In the genomic region with DNA sequence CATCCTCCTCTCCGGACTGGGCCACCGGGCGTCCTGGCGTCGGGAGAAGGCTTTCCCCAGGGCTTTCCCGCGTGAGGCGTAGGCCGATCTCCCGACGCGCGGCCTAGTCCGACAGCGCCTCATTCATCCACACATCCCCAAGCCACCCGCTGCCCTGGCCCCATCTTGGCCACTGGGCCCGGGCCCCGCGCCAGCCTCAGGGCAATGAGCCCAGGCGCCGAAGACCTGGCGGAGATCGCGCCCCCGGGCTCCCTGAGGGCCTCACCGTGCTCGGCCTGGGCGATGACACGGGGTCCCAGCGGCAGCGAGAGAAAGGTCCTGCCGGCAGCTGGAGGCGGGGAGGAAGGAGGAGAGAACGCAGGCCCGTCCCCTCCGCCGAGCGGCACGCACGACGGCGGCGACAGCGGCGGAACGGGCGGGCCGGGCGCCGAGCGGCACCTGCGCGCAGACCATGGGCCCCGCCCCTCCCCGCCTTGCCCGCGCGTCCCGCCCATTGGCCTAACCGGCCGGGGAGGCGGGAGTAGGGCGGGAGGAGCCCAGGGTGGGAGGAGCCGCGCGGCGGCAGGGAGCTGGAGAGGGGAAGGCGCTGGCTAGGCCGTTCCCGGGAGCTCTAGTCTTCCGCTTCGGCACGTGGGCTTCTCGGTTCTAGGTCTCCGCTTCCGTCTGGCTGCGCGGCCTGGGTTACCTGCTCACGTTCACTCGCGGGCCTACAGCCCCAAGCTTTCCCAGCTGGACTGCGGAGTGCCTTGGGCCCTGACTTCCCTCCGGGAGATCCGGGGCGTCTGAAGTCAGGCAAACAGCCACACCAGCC, we compare ENCODE assay signal across 1 cellular context.
TF ChIP-seq lines count a peak whose summit lies in the region.

OLA1 (minus strand) TSS at position 346 of the 811 bp plus-strand sequence. CDS start 1,717 bp downstream, outside the sequence.

TF ChIP-seq in HepG2, 621 proteins besides CTCF, POLR2A, EP300 and RAD21 (continued from another document and continues in another):
- TF ChIP-seq, protein P1, sequence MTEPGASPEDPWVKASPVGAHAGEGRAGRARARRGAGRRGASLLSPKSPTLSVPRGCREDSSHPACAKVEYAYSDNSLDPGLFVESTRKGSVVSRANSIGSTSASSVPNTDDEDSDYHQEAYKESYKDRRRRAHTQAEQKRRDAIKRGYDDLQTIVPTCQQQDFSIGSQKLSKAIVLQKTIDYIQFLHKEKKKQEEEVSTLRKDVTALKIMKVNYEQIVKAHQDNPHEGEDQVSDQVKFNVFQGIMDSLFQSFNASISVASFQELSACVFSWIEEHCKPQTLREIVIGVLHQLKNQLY (CRISPR knock-in tag; IDR thresholded peaks at IDR 0.05): peak; percentile 34; the same call in 1 of the 2 replicates
- TF ChIP-seq, protein P2, sequence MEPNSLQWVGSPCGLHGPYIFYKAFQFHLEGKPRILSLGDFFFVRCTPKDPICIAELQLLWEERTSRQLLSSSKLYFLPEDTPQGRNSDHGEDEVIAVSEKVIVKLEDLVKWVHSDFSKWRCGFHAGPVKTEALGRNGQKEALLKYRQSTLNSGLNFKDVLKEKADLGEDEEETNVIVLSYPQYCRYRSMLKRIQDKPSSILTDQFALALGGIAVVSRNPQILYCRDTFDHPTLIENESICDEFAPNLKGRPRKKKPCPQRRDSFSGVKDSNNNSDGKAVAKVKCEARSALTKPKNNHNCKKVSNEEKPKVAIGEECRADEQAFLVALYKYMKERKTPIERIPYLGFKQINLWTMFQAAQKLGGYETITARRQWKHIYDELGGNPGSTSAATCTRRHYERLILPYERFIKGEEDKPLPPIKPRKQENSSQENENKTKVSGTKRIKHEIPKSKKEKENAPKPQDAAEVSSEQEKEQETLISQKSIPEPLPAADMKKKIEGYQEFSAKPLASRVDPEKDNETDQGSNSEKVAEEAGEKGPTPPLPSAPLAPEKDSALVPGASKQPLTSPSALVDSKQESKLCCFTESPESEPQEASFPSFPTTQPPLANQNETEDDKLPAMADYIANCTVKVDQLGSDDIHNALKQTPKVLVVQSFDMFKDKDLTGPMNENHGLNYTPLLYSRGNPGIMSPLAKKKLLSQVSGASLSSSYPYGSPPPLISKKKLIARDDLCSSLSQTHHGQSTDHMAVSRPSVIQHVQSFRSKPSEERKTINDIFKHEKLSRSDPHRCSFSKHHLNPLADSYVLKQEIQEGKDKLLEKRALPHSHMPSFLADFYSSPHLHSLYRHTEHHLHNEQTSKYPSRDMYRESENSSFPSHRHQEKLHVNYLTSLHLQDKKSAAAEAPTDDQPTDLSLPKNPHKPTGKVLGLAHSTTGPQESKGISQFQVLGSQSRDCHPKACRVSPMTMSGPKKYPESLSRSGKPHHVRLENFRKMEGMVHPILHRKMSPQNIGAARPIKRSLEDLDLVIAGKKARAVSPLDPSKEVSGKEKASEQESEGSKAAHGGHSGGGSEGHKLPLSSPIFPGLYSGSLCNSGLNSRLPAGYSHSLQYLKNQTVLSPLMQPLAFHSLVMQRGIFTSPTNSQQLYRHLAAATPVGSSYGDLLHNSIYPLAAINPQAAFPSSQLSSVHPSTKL (CRISPR knock-in tag; IDR thresholded peaks at IDR 0.05): peak; percentile 70
- TF ChIP-seq YEATS4 (CRISPR knock-in tag; IDR thresholded peaks at IDR 0.05; ENCODE audit: borderline replicate concordance): peak; percentile 99
- 0 out of 2 replicates have a peak, but pooled peaks have one; percentile 82 for TF ChIP-seq ZNF569 (CRISPR knock-in tag; IDR thresholded peaks at IDR 0.05; ENCODE audit: borderline replicate concordance)
- TF ChIP-seq ZNF136 (CRISPR knock-in tag; IDR thresholded peaks at IDR 0.05; ENCODE audit: low read depth): no peak; the same call in 1 of the 2 replicates
- peak; percentile 93 for TF ChIP-seq SNAI1 (CRISPR knock-in tag; IDR thresholded peaks at IDR 0.05; ENCODE audit: borderline replicate concordance)
- TF ChIP-seq DMAP1 (CRISPR knock-in tag; IDR thresholded peaks at IDR 0.05): peak; percentile 92
- TF ChIP-seq ZNF331 (CRISPR knock-in tag; IDR thresholded peaks at IDR 0.05): peak; percentile 67
- peak; percentile 96 for TF ChIP-seq ZNF788 (CRISPR knock-in tag; IDR thresholded peaks at IDR 0.05; ENCODE audit: borderline replicate concordance)
- TF ChIP-seq MATR3 (CRISPR knock-in tag; IDR thresholded peaks at IDR 0.05): no peak
- peak; percentile 91 for TF ChIP-seq ZNF792 (CRISPR knock-in tag; IDR thresholded peaks at IDR 0.05)
- TF ChIP-seq, protein P3, sequence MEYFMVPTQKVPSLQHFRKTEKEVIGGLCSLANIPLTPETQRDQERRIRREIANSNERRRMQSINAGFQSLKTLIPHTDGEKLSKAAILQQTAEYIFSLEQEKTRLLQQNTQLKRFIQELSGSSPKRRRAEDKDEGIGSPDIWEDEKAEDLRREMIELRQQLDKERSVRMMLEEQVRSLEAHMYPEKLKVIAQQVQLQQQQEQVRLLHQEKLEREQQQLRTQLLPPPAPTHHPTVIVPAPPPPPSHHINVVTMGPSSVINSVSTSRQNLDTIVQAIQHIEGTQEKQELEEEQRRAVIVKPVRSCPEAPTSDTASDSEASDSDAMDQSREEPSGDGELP (IDR thresholded peaks at IDR 0.05; ENCODE audit: borderline replicate concordance, low read depth): no peak; the same call in 1 of the 2 replicates
- TF ChIP-seq IKZF5 (CRISPR knock-in tag; IDR thresholded peaks at IDR 0.05): peak; percentile 68; the same call in 1 of the 2 replicates
- no peak for TF ChIP-seq ZNF18 (CRISPR knock-in tag; IDR thresholded peaks at IDR 0.05; ENCODE audit: insufficient replicate concordance)
- peak; percentile 76 for TF ChIP-seq ISL2 (CRISPR knock-in tag; IDR thresholded peaks at IDR 0.05)
- TF ChIP-seq HCFC1 (IDR thresholded peaks at IDR 0.05; ENCODE audit: low read depth, low read length): no peak; the same call in 1 of the 2 replicates
- TF ChIP-seq SKI (IDR thresholded peaks at IDR 0.05; ENCODE audit: partially characterized antibody): peak; percentile 60
- peak; percentile 77 for TF ChIP-seq MED8 (CRISPR knock-in tag; IDR thresholded peaks at IDR 0.05; ENCODE audit: insufficient replicate concordance)
- TF ChIP-seq, protein P4, sequence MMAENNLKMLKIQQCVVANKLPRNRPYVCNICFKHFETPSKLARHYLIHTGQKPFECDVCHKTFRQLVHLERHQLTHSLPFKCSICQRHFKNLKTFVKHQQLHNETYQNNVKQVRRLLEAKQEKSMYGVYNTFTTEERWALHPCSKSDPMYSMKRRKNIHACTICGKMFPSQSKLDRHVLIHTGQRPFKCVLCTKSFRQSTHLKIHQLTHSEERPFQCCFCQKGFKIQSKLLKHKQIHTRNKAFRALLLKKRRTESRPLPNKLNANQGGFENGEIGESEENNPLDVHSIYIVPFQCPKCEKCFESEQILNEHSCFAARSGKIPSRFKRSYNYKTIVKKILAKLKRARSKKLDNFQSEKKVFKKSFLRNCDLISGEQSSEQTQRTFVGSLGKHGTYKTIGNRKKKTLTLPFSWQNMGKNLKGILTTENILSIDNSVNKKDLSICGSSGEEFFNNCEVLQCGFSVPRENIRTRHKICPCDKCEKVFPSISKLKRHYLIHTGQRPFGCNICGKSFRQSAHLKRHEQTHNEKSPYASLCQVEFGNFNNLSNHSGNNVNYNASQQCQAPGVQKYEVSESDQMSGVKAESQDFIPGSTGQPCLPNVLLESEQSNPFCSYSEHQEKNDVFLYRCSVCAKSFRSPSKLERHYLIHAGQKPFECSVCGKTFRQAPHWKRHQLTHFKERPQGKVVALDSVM (CRISPR knock-in tag; IDR thresholded peaks at IDR 0.05): peak; percentile 87
- no peak for TF ChIP-seq NFIC (IDR thresholded peaks at IDR 0.05; ENCODE audit: low read length)
- TF ChIP-seq ZBTB3 (CRISPR knock-in tag; IDR thresholded peaks at IDR 0.05; ENCODE audit: borderline replicate concordance, low read depth): 0 out of 2 replicates have a peak, but pooled peaks have one; percentile 40
- no peak for TF ChIP-seq ZBTB8A (CRISPR knock-in tag; IDR thresholded peaks at IDR 0.05; ENCODE audit: borderline replicate concordance, low read depth)
- TF ChIP-seq EEA1 (CRISPR knock-in tag; IDR thresholded peaks at IDR 0.05; ENCODE audit: borderline replicate concordance): peak; percentile 94; the same call in 1 of the 2 replicates
- TF ChIP-seq DPF2 (CRISPR knock-in tag; IDR thresholded peaks at IDR 0.05; ENCODE audit: borderline replicate concordance, low read depth): no peak
- 0 out of 2 replicates have a peak, but pooled peaks have one; percentile 77 for TF ChIP-seq CC2D1A (CRISPR knock-in tag; IDR thresholded peaks at IDR 0.05)
- TF ChIP-seq, protein P5, sequence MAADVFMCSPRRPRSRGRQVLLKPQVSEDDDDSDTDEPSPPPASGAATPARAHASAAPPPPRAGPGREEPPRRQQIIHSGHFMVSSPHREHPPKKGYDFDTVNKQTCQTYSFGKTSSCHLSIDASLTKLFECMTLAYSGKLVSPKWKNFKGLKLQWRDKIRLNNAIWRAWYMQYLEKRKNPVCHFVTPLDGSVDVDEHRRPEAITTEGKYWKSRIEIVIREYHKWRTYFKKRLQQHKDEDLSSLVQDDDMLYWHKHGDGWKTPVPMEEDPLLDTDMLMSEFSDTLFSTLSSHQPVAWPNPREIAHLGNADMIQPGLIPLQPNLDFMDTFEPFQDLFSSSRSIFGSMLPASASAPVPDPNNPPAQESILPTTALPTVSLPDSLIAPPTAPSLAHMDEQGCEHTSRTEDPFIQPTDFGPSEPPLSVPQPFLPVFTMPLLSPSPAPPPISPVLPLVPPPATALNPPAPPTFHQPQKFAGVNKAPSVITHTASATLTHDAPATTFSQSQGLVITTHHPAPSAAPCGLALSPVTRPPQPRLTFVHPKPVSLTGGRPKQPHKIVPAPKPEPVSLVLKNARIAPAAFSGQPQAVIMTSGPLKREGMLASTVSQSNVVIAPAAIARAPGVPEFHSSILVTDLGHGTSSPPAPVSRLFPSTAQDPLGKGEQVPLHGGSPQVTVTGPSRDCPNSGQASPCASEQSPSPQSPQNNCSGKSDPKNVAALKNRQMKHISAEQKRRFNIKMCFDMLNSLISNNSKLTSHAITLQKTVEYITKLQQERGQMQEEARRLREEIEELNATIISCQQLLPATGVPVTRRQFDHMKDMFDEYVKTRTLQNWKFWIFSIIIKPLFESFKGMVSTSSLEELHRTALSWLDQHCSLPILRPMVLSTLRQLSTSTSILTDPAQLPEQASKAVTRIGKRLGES (CRISPR knock-in tag; IDR thresholded peaks at IDR 0.05; ENCODE audit: borderline replicate concordance): peak; percentile 20; the same call in 1 of the 2 replicates
- TF ChIP-seq KLF6 (CRISPR knock-in tag; IDR thresholded peaks at IDR 0.05): peak; percentile 76
- TF ChIP-seq SIX1 (CRISPR knock-in tag; IDR thresholded peaks at IDR 0.05; ENCODE audit: borderline replicate concordance): peak; percentile 62; the same call in 1 of the 2 replicates
- TF ChIP-seq ZBTB7A (CRISPR knock-in tag; IDR thresholded peaks at IDR 0.05): peak; percentile 76; the same call in 1 of the 2 replicates
- no peak for TF ChIP-seq PPARG (CRISPR knock-in tag; conservative IDR thresholded peaks at IDR 0.05)
- TF ChIP-seq, protein P6, sequence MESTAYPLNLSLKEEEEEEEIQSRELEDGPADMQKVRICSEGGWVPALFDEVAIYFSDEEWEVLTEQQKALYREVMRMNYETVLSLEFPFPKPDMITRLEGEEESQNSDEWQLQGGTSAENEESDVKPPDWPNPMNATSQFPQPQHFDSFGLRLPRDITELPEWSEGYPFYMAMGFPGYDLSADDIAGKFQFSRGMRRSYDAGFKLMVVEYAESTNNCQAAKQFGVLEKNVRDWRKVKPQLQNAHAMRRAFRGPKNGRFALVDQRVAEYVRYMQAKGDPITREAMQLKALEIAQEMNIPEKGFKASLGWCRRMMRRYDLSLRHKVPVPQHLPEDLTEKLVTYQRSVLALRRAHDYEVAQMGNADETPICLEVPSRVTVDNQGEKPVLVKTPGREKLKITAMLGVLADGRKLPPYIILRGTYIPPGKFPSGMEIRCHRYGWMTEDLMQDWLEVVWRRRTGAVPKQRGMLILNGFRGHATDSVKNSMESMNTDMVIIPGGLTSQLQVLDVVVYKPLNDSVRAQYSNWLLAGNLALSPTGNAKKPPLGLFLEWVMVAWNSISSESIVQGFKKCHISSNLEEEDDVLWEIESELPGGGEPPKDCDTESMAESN (CRISPR knock-in tag; conservative IDR thresholded peaks at IDR 0.05): peak; percentile 94
- no peak for TF ChIP-seq SP1 (IDR thresholded peaks at IDR 0.05)
- peak; percentile 92 for TF ChIP-seq SP1 (CRISPR knock-in tag; IDR thresholded peaks at IDR 0.05)
- no peak; the same call in 1 of the 2 replicates for TF ChIP-seq TOE1 (CRISPR knock-in tag; IDR thresholded peaks at IDR 0.05)
- TF ChIP-seq SP140L (CRISPR knock-in tag; IDR thresholded peaks at IDR 0.05; ENCODE audit: borderline replicate concordance): peak; percentile 42; the same call in 1 of the 2 replicates
- TF ChIP-seq SPEN (CRISPR knock-in tag; IDR thresholded peaks at IDR 0.05; ENCODE audit: low read depth): peak; percentile 97
- peak; percentile 97 for TF ChIP-seq CCDC6 (CRISPR knock-in tag; IDR thresholded peaks at IDR 0.05)
- peak; percentile 97 for TF ChIP-seq ZNF543 (CRISPR knock-in tag; IDR thresholded peaks at IDR 0.05)
- TF ChIP-seq ZNF660 (CRISPR knock-in tag; IDR thresholded peaks at IDR 0.05; ENCODE audit: borderline replicate concordance, low read depth): no peak
- peak in 1 of 2 experiments; percentile 79; a peak in 1 of 4 replicates for TF ChIP-seq KLF16 (CRISPR knock-in tag; IDR thresholded peaks at IDR 0.05)
- peak; percentile 80; the same call in 1 of the 2 replicates for TF ChIP-seq SIN3A (IDR thresholded peaks at IDR 0.05; ENCODE audit: borderline replicate concordance, low read depth, low read length)
- 0 out of 2 replicates have a peak, but pooled peaks have one; percentile 68 for TF ChIP-seq PRMT3 (CRISPR knock-in tag; IDR thresholded peaks at IDR 0.05; ENCODE audit: borderline replicate concordance, low read depth)
- TF ChIP-seq ZNF607 (CRISPR knock-in tag; IDR thresholded peaks at IDR 0.05; ENCODE audit: borderline replicate concordance): peak; percentile 100
